In genomic region chr5:66015296-66015960, GRCh38 we compare ENCODE assay signal across 19 cellular contexts.
DNase-seq lines count a peak whose midpoint lies in the region; ATAC-seq and TF ChIP-seq lines count a peak whose summit lies in the region.
"Had no signal": no experiment of that assay in that cellular context is flagged by ENCODE, and none has a peak within 500 bp of the region (broad histone marks: within the 10 kb centered on the region; RNA-seq: fewer than 3 reads in every experiment).

No MANE protein-coding gene starts in this region.

- H2AFZ ChIP-seq in IMR-90 (replicated peaks; ENCODE audit: low read length, poor library complexity) = no peak overlapping the region

- H3K9me3 ChIP-seq in breast epithelium = no peaks in the 10 kb centered on the region
- no peaks in the 10 kb centered on the region for H3K9me3 ChIP-seq in IMR-90 (ENCODE audit: control insufficient read depth, insufficient read depth, low read length)
- H3K9me3 ChIP-seq: Caco-2, SJCRH30 had no signal

- peaks cover 26 to 38% of the 10 kb centered on the region in 2 experiments for H3K79me1 ChIP-seq in IMR-90 (ENCODE audit: low read depth in 1 of 2, low read length in 2 of 2)

- BruUV-seq in MCF 10A (replicated peaks; lab: Mats Ljungman, UMichigan) = no TSS peak
- no TSS peak for BruUV-seq in IMR-90 (replicated peaks; lab: Mats Ljungman, UMichigan)

- CTCF ChIA-PET in MCF 10A (lab: Yijun Ruan, JAX) (no interaction called here), IMR-90 (lab: Yijun Ruan, JAX) (interaction anchor here (0.6 kb wide), 1 partner anchor 77 kb away, joined by 3 read pairs; no protein-coding TSS in a partner anchor)

- H3K9me1 ChIP-seq in IMR-90 (ENCODE audit: insufficient read depth, low read length) = peaks cover 3% of the 10 kb centered on the region; the same call in 1 of the 2 replicates

- no peak overlapping the region for H3K9ac ChIP-seq in IMR-90 (ENCODE audit: low read depth, low read length)

- no peak overlapping the region for H3K18ac ChIP-seq in IMR-90 (ENCODE audit: low read depth, low read length)

- no peak overlapping the region for H3K23ac ChIP-seq in IMR-90 (ENCODE audit: low read depth, low read length)

- intact Hi-C loops in MCF 10A (cut with micrococcal nuclease) (no loop called here), breast epithelium (cut with DNase I; ENCODE audit: low total_unique reads) (no loop called here), IMR-90 (cut with micrococcal nuclease) (loop anchor here (5.0 kb wide), 1 partner anchor 43 kb away; no protein-coding TSS in a partner anchor)

- no peak overlapping the region for H2AK9ac ChIP-seq in IMR-90 (replicated peaks; ENCODE audit: low read depth, low read length, poor library complexity)

- H3K27ac Mint-ChIP-seq in MCF 10A (ENCODE audit: low read depth, unreplicated experiment) = peak overlapping the region; percentile 71

- no peak overlapping the region for H3K4ac ChIP-seq in IMR-90 (ENCODE audit: low read depth, low read length)

- no peak overlapping the region for H2BK15ac ChIP-seq in IMR-90 (ENCODE audit: low read depth, low read length)

- no peak for TF ChIP-seq POLR2A in breast epithelium (IDR thresholded peaks at IDR 0.05)
- no peak for TF ChIP-seq POLR2A in IMR-90 (IDR thresholded peaks at IDR 0.05; ENCODE audit: low read depth, low read length)

- no CpG with 5 or more reads among the region's 5 CpGs for WGBS in IMR-90 (ENCODE audit: extremely low coverage in 2 of 2, insufficient read length in 1 of 2), 2 experiments

- H3K27ac ChIP-seq in breast epithelium = no peak overlapping the region
- H3K27ac ChIP-seq in IMR-90 (ENCODE audit: insufficient read depth, low read length) = no peak overlapping the region
- H3K27ac ChIP-seq: C4-2B, RWPE1, SJCRH30 had no signal

- POLR2A ChIA-PET in MCF 10A (lab: Yijun Ruan, JAX) = no interaction called here
- POLR2A ChIA-PET in IMR-90 (lab: Charles Lee; ENCODE audit: unreplicated experiment) = interaction anchor here (1.1 kb wide), 1 partner anchor 318 kb away, joined by 5 read pairs; no protein-coding TSS in a partner anchor

- DNase-seq in MCF 10A (ENCODE audit: unreplicated experiment) = peak; percentile 5
- no peak for DNase-seq in breast epithelium (ENCODE audit: low spot score in 2 of 2)
- DNase-seq in IMR-90 = peak; percentile 10
- DNase-seq in choroid plexus epithelial cell (ENCODE audit: low read depth) = peak; percentile 13
- DNase-seq in lung microvascular endothelial cell (ENCODE audit: low read depth in 2 of 2) = peak; percentile 20 to 48
- no peak for DNase-seq in Ammon's horn (ENCODE audit: low spot score)
- no peak for DNase-seq in GM03348 (ENCODE audit: low spot score)
- DNase-seq: Caco-2, DMS53, MG63, NCI-H1092, NCI-H146, NCI-H2081 treated with DMSO at 0.1 percent for 48 hours, NCI-H510A treated with DMSO at 0.1 percent for 48 hours, SJCRH30, SW 1271 had no signal

- H3K4me2 ChIP-seq in IMR-90 (ENCODE audit: low read depth, low read length) = no peak overlapping the region

- H4K91ac ChIP-seq in IMR-90 (ENCODE audit: insufficient read depth, low read depth, low read length) = no peak overlapping the region

- no peak overlapping the region for H2BK20ac ChIP-seq in IMR-90 (ENCODE audit: low read depth, low read length)

- H3K27me3 Mint-ChIP-seq in MCF 10A (ENCODE audit: insufficient read depth, unreplicated experiment) = no peaks in the 10 kb centered on the region

- H2AK5ac ChIP-seq in IMR-90 (ENCODE audit: low read depth, low read length) = no peak overlapping the region

- H3K36me3 Mint-ChIP-seq in MCF 10A (ENCODE audit: insufficient read depth, unreplicated experiment) = peaks cover 26% of the 10 kb centered on the region

- no peak for ATAC-seq in IMR-90 (ENCODE audit: low read depth)
- no peak for ATAC-seq in HG02981 (IDR thresholded peaks at IDR 0.05; ENCODE audit: unreplicated experiment)

- H4K20me1 ChIP-seq in IMR-90 (ENCODE audit: insufficient read depth, low read length) = peaks cover 21% of the 10 kb centered on the region; the same call in 1 of the 2 replicates

- dilution Hi-C loops in IMR-90 (cut with HindIII; ENCODE audit: low sequenced_read_pairs, unreplicated experiment) = no loop called here

- no peak overlapping the region for H3K14ac ChIP-seq in IMR-90 (replicated peaks; ENCODE audit: low read depth, low read length)

- TF ChIP-seq CTCF in MCF 10A (IDR thresholded peaks at IDR 0.05; ENCODE audit: unreplicated experiment) (no peak), breast epithelium (IDR thresholded peaks at IDR 0.05) (no peak), IMR-90 (conservative IDR thresholded peaks at IDR 0.05; ENCODE audit: low read depth, low read length) (no peak), choroid plexus epithelial cell (conservative IDR thresholded peaks at IDR 0.05; ENCODE audit: low read depth, low read length) (no peak)

- H3K4me1 Mint-ChIP-seq in MCF 10A (ENCODE audit: insufficient read depth, unreplicated experiment) = peaks cover 11% of the 10 kb centered on the region

- no peak overlapping the region for H2BK5ac ChIP-seq in IMR-90 (ENCODE audit: low read depth, low read length, poor library complexity, severe bottlenecking)

- H3K4me3 ChIP-seq in breast epithelium (no peak overlapping the region), IMR-90 (ENCODE audit: insufficient read depth, low read depth, low read length) (no peak overlapping the region), choroid plexus epithelial cell (ENCODE audit: low read depth, low read length) (no peak overlapping the region)
- H3K4me3 ChIP-seq: MG63, SJCRH30 had no signal

- H3K4me3 Mint-ChIP-seq in MCF 10A (ENCODE audit: unreplicated experiment) = no peak overlapping the region

- H3K56ac ChIP-seq in IMR-90 (ENCODE audit: extremely low read depth, insufficient read depth, low read length) = no peak overlapping the region

- in situ Hi-C loops in IMR-90 (cut with MboI; ENCODE audit: low sequenced_read_pairs) = no loop called here

- no peak overlapping the region for H4K5ac ChIP-seq in IMR-90 (ENCODE audit: low read depth, low read length)

- no peak for TF ChIP-seq RAD21 in IMR-90 (IDR thresholded peaks at IDR 0.05; ENCODE audit: low read length)

- H3K36me3 ChIP-seq in breast epithelium (no peaks in the 10 kb centered on the region), IMR-90 (ENCODE audit: control insufficient read depth, insufficient read depth, low read length) (peaks cover 19% of the 10 kb centered on the region)

- no peak overlapping the region for H4K8ac ChIP-seq in IMR-90 (ENCODE audit: low read depth in 2 of 2, low read length in 2 of 2)

- H3K9me3 Mint-ChIP-seq in MCF 10A (ENCODE audit: unreplicated experiment) = no peaks in the 10 kb centered on the region

- H3K27me3 ChIP-seq in breast epithelium (no peaks in the 10 kb centered on the region), IMR-90 (ENCODE audit: control insufficient read depth, insufficient read depth, low read length) (no peaks in the 10 kb centered on the region)
- H3K27me3 ChIP-seq: MG63, SJCRH30 had no signal

- no peak overlapping the region for H2BK120ac ChIP-seq in IMR-90 (ENCODE audit: low read depth, low read length)

- H3K4me1 ChIP-seq in breast epithelium = no peaks in the 10 kb centered on the region
- H3K4me1 ChIP-seq in IMR-90 (ENCODE audit: control insufficient read depth, insufficient read depth, low read length) = no peaks in the 10 kb centered on the region; the same call in 1 of the 2 replicates
- H3K4me1 ChIP-seq: Caco-2, SJCRH30 had no signal

TF ChIP-seq in IMR-90, 13 proteins besides CTCF, POLR2A, EP300 and RAD21:
- TF ChIP-seq, protein P1, sequence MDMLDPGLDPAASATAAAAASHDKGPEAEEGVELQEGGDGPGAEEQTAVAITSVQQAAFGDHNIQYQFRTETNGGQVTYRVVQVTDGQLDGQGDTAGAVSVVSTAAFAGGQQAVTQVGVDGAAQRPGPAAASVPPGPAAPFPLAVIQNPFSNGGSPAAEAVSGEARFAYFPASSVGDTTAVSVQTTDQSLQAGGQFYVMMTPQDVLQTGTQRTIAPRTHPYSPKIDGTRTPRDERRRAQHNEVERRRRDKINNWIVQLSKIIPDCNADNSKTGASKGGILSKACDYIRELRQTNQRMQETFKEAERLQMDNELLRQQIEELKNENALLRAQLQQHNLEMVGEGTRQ (IDR thresholded peaks at IDR 0.05; ENCODE audit: low read depth, low read length) = no peak
- TF ChIP-seq MAZ (IDR thresholded peaks at IDR 0.05; ENCODE audit: borderline replicate concordance, low read depth, low read length) (no peak), RCOR1 (IDR thresholded peaks at IDR 0.05; ENCODE audit: insufficient replicate concordance, low read length) (no peak), NFE2L2 (IDR thresholded peaks at IDR 0.05; ENCODE audit: low read depth, low read length) (no peak), BHLHE40 (IDR thresholded peaks at IDR 0.05; ENCODE audit: low read depth, low read length) (no peak), RFX5 (IDR thresholded peaks at IDR 0.05; ENCODE audit: low read depth, low read length) (no peak), FOS (IDR thresholded peaks at IDR 0.05; ENCODE audit: low read depth, low read length) (no peak), CHD1 (IDR thresholded peaks at IDR 0.05; ENCODE audit: low read depth, low read length) (no peak), ELK1 (IDR thresholded peaks at IDR 0.05; ENCODE audit: borderline replicate concordance, low read depth, low read length) (no peak), SMC3 (IDR thresholded peaks at IDR 0.05; ENCODE audit: low read depth, low read length) (no peak), MAFK (IDR thresholded peaks at IDR 0.05; ENCODE audit: low read depth, low read length) (no peak), MXI1 (IDR thresholded peaks at IDR 0.05; ENCODE audit: borderline replicate concordance, low read depth, low read length) (no peak), CEBPB (IDR thresholded peaks at IDR 0.05; ENCODE audit: low read depth, low read length) (no peak)

Comparison
In these comparisons a context has a peak if more than half of its experiments do, and no peak if none do; other contexts are left out.
1. DNase-seq: peak in MCF 10A (single experiment), IMR-90 (single experiment), choroid plexus epithelial cell (single experiment) and lung microvascular endothelial cell (2 of 2); none in breast epithelium (0 of 2), Ammon's horn (single experiment) and GM03348 (single experiment).